Comparison of ENCODE assay signal across 1 cellular context in the genomic region with DNA sequence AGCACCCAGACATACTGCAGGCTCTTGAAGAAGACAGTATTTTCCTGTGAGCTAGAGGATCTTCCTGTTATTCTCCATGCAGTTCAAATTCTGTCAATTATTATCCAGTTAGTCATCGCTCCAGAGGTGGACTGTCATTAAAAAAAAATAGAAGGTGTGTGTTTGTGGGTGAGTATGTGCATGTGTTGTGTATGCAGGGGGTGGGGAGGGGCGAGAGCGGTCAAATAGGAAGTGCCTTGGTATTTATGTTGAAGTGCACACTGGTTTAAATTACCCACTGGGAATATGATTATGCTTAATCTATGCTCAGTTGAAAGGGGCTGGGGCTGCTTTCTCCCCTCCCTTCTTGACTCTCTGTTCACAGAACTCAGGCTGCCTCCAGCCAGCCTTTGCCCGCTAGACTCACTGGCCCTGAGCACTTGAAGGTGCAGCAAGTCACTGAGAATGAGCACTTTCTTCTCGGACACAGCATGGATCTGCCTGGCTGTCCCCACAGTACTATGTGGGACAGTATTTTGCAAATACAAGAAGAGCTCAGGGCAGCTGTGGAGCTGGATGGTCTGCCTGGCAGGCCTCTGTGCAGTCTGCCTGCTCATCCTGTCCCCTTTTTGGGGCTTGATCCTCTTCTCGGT.
TF ChIP-seq lines count a peak whose summit lies in the region.

A gene with protein sequence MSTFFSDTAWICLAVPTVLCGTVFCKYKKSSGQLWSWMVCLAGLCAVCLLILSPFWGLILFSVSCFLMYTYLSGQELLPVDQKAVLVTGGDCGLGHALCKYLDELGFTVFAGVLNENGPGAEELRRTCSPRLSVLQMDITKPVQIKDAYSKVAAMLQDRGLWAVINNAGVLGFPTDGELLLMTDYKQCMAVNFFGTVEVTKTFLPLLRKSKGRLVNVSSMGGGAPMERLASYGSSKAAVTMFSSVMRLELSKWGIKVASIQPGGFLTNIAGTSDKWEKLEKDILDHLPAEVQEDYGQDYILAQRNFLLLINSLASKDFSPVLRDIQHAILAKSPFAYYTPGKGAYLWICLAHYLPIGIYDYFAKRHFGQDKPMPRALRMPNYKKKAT (plus strand): TSS at position 273 of the 632 bp plus-strand sequence. CDS start 172 bp downstream, at position 445.

TF ChIP-seq in HepG2, 621 proteins besides CTCF, POLR2A, EP300 and RAD21 (continued from another document and continues in another):
- TF ChIP-seq, protein P1, sequence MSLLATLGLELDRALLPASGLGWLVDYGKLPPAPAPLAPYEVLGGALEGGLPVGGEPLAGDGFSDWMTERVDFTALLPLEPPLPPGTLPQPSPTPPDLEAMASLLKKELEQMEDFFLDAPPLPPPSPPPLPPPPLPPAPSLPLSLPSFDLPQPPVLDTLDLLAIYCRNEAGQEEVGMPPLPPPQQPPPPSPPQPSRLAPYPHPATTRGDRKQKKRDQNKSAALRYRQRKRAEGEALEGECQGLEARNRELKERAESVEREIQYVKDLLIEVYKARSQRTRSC (CRISPR knock-in tag; IDR thresholded peaks at IDR 0.05; ENCODE audit: low read depth): no peak
- TF ChIP-seq NR2F1 (CRISPR knock-in tag; IDR thresholded peaks at IDR 0.05): no peak
- TF ChIP-seq SIX4 (CRISPR knock-in tag; IDR thresholded peaks at IDR 0.05): 0 out of 2 replicates have a peak, but pooled peaks have one; percentile 39
- TF ChIP-seq TGIF2 (CRISPR knock-in tag; IDR thresholded peaks at IDR 0.05): peak; percentile 64
- 0 out of 2 replicates have a peak, but pooled peaks have one; percentile 47 for TF ChIP-seq ZNF263 (CRISPR knock-in tag; IDR thresholded peaks at IDR 0.05)
- TF ChIP-seq PHB2 (IDR thresholded peaks at IDR 0.05; ENCODE audit: partially characterized antibody): no peak
- TF ChIP-seq, protein P2, sequence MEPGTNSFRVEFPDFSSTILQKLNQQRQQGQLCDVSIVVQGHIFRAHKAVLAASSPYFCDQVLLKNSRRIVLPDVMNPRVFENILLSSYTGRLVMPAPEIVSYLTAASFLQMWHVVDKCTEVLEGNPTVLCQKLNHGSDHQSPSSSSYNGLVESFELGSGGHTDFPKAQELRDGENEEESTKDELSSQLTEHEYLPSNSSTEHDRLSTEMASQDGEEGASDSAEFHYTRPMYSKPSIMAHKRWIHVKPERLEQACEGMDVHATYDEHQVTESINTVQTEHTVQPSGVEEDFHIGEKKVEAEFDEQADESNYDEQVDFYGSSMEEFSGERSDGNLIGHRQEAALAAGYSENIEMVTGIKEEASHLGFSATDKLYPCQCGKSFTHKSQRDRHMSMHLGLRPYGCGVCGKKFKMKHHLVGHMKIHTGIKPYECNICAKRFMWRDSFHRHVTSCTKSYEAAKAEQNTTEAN (CRISPR knock-in tag; conservative IDR thresholded peaks at IDR 0.05): peak; percentile 54; the same call in 1 of the 2 replicates
- TF ChIP-seq MEIS1 (CRISPR knock-in tag; IDR thresholded peaks at IDR 0.05; ENCODE audit: borderline replicate concordance): no peak
- TF ChIP-seq ZNF530 (CRISPR knock-in tag; IDR thresholded peaks at IDR 0.05; ENCODE audit: low read depth): no peak
- no peak for TF ChIP-seq MBNL3 (CRISPR knock-in tag; conservative IDR thresholded peaks at IDR 0.05)
- TF ChIP-seq RXRA (CRISPR knock-in tag; IDR thresholded peaks at IDR 0.05): 0 out of 2 replicates have a peak, but pooled peaks have one; percentile 9
- TF ChIP-seq, protein P3, sequence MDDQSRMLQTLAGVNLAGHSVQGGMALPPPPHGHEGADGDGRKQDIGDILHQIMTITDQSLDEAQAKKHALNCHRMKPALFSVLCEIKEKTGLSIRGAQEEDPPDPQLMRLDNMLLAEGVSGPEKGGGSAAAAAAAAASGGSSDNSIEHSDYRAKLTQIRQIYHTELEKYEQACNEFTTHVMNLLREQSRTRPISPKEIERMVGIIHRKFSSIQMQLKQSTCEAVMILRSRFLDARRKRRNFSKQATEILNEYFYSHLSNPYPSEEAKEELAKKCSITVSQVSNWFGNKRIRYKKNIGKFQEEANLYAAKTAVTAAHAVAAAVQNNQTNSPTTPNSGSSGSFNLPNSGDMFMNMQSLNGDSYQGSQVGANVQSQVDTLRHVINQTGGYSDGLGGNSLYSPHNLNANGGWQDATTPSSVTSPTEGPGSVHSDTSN (CRISPR knock-in tag; IDR thresholded peaks at IDR 0.05; ENCODE audit: borderline replicate concordance): 0 out of 2 replicates have a peak, but pooled peaks have one; percentile 43
- TF ChIP-seq IRF2 (CRISPR knock-in tag; IDR thresholded peaks at IDR 0.05): peak; percentile 41; the same call in 1 of the 2 replicates
- peak; percentile 34; the same call in 1 of the 2 replicates for TF ChIP-seq YEATS4 (CRISPR knock-in tag; IDR thresholded peaks at IDR 0.05; ENCODE audit: borderline replicate concordance)
- TF ChIP-seq, protein P4, sequence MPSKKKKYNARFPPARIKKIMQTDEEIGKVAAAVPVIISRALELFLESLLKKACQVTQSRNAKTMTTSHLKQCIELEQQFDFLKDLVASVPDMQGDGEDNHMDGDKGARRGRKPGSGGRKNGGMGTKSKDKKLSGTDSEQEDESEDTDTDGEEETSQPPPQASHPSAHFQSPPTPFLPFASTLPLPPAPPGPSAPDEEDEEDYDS (CRISPR knock-in tag; IDR thresholded peaks at IDR 0.05): peak; percentile 76; the same call in 1 of the 2 replicates
- peak; percentile 61 for TF ChIP-seq FOXA3 (CRISPR knock-in tag; IDR thresholded peaks at IDR 0.05)
- no peak for TF ChIP-seq CBFB (CRISPR knock-in tag; IDR thresholded peaks at IDR 0.05)
- TF ChIP-seq, protein P5, sequence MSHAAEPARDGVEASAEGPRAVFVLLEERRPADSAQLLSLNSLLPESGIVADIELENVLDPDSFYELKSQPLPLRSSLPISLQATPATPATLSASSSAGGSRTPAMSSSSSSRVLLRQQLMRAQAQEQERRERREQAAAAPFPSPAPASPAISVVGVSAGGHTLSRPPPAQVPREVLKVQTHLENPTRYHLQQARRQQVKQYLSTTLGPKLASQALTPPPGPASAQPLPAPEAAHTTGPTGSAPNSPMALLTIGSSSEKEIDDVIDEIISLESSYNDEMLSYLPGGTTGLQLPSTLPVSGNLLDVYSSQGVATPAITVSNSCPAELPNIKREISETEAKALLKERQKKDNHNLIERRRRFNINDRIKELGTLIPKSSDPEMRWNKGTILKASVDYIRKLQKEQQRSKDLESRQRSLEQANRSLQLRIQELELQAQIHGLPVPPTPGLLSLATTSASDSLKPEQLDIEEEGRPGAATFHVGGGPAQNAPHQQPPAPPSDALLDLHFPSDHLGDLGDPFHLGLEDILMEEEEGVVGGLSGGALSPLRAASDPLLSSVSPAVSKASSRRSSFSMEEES (CRISPR knock-in tag; IDR thresholded peaks at IDR 0.05): no peak; the same call in 1 of the 2 replicates
- no peak for TF ChIP-seq MED8 (CRISPR knock-in tag; IDR thresholded peaks at IDR 0.05; ENCODE audit: insufficient replicate concordance)
- TF ChIP-seq MAFF (IDR thresholded peaks at IDR 0.05; ENCODE audit: low read depth, low read length): no peak
- no peak for TF ChIP-seq ZNF703 (CRISPR knock-in tag; IDR thresholded peaks at IDR 0.05; ENCODE audit: borderline replicate concordance)
- TF ChIP-seq, protein P6, sequence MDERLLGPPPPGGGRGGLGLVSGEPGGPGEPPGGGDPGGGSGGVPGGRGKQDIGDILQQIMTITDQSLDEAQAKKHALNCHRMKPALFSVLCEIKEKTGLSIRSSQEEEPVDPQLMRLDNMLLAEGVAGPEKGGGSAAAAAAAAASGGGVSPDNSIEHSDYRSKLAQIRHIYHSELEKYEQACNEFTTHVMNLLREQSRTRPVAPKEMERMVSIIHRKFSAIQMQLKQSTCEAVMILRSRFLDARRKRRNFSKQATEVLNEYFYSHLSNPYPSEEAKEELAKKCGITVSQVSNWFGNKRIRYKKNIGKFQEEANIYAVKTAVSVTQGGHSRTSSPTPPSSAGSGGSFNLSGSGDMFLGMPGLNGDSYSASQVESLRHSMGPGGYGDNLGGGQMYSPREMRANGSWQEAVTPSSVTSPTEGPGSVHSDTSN (CRISPR knock-in tag; IDR thresholded peaks at IDR 0.05): no peak
- no peak for TF ChIP-seq NRL (CRISPR knock-in tag; IDR thresholded peaks at IDR 0.05; ENCODE audit: borderline replicate concordance)
- TF ChIP-seq, protein P7, sequence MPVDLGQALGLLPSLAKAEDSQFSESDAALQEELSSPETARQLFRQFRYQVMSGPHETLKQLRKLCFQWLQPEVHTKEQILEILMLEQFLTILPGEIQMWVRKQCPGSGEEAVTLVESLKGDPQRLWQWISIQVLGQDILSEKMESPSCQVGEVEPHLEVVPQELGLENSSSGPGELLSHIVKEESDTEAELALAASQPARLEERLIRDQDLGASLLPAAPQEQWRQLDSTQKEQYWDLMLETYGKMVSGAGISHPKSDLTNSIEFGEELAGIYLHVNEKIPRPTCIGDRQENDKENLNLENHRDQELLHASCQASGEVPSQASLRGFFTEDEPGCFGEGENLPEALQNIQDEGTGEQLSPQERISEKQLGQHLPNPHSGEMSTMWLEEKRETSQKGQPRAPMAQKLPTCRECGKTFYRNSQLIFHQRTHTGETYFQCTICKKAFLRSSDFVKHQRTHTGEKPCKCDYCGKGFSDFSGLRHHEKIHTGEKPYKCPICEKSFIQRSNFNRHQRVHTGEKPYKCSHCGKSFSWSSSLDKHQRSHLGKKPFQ (CRISPR knock-in tag; IDR thresholded peaks at IDR 0.05; ENCODE audit: insufficient replicate concordance): peak; percentile 66
- TF ChIP-seq ZNF724P (CRISPR knock-in tag; IDR thresholded peaks at IDR 0.05; ENCODE audit: borderline replicate concordance): no peak
- no peak for TF ChIP-seq MYC (CRISPR knock-in tag; IDR thresholded peaks at IDR 0.05; ENCODE audit: borderline replicate concordance)
- no peak for TF ChIP-seq SRF (IDR thresholded peaks at IDR 0.05; ENCODE audit: low read depth, low read length)
- no peak for TF ChIP-seq ZFX (CRISPR knock-in tag; IDR thresholded peaks at IDR 0.05; ENCODE audit: low read depth)
- no peak for TF ChIP-seq POLR2AphosphoS2 (IDR thresholded peaks at IDR 0.05; ENCODE audit: low read depth, low read length)
- no peak; the same call in 1 of the 2 replicates for TF ChIP-seq DPF2 (CRISPR knock-in tag; IDR thresholded peaks at IDR 0.05; ENCODE audit: borderline replicate concordance, low read depth)
- no peak for TF ChIP-seq ZFP37 (CRISPR knock-in tag; IDR thresholded peaks at IDR 0.05; ENCODE audit: borderline replicate concordance)
- TF ChIP-seq, protein P8, sequence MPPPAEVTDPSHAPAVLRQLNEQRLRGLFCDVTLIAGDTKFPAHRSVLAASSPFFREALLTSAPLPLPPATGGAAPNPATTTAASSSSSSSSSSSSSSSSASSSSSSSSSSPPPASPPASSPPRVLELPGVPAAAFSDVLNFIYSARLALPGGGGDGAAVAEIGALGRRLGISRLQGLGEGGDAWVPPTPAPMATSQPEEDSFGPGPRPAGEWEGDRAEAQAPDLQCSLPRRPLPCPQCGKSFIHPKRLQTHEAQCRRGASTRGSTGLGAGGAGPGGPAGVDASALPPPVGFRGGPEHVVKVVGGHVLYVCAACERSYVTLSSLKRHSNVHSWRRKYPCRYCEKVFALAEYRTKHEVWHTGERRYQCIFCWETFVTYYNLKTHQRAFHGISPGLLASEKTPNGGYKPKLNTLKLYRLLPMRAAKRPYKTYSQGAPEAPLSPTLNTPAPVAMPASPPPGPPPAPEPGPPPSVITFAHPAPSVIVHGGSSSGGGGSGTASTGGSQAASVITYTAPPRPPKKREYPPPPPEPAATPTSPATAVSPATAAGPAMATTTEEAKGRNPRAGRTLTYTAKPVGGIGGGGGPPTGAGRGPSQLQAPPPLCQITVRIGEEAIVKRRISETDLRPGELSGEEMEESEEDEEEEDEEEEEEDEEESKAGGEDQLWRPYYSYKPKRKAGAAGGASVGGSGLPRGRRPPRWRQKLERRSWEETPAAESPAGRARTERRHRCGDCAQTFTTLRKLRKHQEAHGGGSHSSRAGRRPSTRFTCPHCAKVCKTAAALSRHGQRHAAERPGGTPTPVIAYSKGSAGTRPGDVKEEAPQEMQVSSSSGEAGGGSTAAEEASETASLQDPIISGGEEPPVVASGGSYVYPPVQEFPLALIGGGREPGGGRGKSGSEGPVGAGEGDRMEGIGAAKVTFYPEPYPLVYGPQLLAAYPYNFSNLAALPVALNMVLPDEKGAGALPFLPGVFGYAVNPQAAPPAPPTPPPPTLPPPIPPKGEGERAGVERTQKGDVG (CRISPR knock-in tag; IDR thresholded peaks at IDR 0.05; ENCODE audit: borderline replicate concordance): no peak
- peak; percentile 43; the same call in 1 of the 2 replicates for TF ChIP-seq FOXJ3 (CRISPR knock-in tag; IDR thresholded peaks at IDR 0.05; ENCODE audit: borderline replicate concordance)
- TF ChIP-seq, protein P9, sequence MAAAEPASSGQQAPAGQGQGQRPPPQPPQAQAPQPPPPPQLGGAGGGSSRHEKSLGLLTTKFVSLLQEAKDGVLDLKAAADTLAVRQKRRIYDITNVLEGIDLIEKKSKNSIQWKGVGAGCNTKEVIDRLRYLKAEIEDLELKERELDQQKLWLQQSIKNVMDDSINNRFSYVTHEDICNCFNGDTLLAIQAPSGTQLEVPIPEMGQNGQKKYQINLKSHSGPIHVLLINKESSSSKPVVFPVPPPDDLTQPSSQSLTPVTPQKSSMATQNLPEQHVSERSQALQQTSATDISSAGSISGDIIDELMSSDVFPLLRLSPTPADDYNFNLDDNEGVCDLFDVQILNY (CRISPR knock-in tag; conservative IDR thresholded peaks at IDR 0.05): no peak
- TF ChIP-seq CREB1 (IDR thresholded peaks at IDR 0.05): no peak
- TF ChIP-seq CREB1 (CRISPR knock-in tag; IDR thresholded peaks at IDR 0.05): peak; percentile 77
- TF ChIP-seq, protein P10, sequence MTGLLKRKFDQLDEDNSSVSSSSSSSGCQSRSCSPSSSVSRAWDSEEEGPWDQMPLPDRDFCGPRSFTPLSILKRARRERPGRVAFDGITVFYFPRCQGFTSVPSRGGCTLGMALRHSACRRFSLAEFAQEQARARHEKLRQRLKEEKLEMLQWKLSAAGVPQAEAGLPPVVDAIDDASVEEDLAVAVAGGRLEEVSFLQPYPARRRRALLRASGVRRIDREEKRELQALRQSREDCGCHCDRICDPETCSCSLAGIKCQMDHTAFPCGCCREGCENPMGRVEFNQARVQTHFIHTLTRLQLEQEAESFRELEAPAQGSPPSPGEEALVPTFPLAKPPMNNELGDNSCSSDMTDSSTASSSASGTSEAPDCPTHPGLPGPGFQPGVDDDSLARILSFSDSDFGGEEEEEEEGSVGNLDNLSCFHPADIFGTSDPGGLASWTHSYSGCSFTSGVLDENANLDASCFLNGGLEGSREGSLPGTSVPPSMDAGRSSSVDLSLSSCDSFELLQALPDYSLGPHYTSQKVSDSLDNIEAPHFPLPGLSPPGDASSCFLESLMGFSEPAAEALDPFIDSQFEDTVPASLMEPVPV (CRISPR knock-in tag; IDR thresholded peaks at IDR 0.05): peak; percentile 35; the same call in 1 of the 2 replicates
- peak; percentile 69; the same call in 1 of the 2 replicates for TF ChIP-seq ZNF557 (CRISPR knock-in tag; IDR thresholded peaks at IDR 0.05)
- TF ChIP-seq, protein P11, sequence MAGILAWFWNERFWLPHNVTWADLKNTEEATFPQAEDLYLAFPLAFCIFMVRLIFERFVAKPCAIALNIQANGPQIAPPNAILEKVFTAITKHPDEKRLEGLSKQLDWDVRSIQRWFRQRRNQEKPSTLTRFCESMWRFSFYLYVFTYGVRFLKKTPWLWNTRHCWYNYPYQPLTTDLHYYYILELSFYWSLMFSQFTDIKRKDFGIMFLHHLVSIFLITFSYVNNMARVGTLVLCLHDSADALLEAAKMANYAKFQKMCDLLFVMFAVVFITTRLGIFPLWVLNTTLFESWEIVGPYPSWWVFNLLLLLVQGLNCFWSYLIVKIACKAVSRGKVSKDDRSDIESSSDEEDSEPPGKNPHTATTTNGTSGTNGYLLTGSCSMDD (CRISPR knock-in tag; IDR thresholded peaks at IDR 0.05): no peak
- peak; percentile 32; the same call in 1 of the 2 replicates for TF ChIP-seq HIVEP1 (CRISPR knock-in tag; IDR thresholded peaks at IDR 0.05)
- TF ChIP-seq, protein P12, sequence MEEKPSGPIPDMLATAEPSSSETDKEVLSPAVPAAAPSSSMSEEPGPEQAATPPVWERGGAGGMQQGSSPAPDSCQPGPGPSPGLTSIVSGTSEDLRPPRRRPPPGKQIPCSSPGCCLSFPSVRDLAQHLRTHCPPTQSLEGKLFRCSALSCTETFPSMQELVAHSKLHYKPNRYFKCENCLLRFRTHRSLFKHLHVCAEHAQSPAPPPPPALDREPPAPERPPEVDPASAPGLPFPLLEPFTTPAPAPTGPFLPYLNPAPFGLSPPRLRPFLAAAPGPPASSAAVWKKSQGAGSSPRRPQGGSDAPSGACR (CRISPR knock-in tag; IDR thresholded peaks at IDR 0.05): no peak
